Comparison of ENCODE assay signal across 18 cellular contexts in genomic region chr13:90594694-90595093, GRCh38.
A peak's percentile ranks its signal among the peaks of the same experiment; 100 is the strongest.
DNase-seq lines count a peak whose midpoint lies in the region; ATAC-seq, FAIRE-seq and TF ChIP-seq lines count a peak whose summit lies in the region.
"Had no signal": no experiment of that assay in that cellular context is flagged by ENCODE, and none has a peak within 500 bp of the region (broad histone marks: within the 10 kb centered on the region; RNA-seq: fewer than 3 reads in every experiment).

No MANE protein-coding gene starts in this region.

- H2BK5ac ChIP-seq in H1 (ENCODE audit: low read depth, low read length): no peak overlapping the region

- peak; percentile 24 for FAIRE-seq in H1 (lab: Jason Lieb, UNC)

- TF ChIP-seq RAD21 in H1 (IDR thresholded peaks at IDR 0.05 in 1 of 2, conservative IDR thresholded peaks at IDR 0.05 in 1 of 2; ENCODE audit: low read depth in 2 of 2, low read length in 2 of 2): no peak

- no peak overlapping the region for H2BK15ac ChIP-seq in H1 (ENCODE audit: low read length)

- peaks cover 0 to 2% of the 10 kb centered on the region in 2 experiments; a peak in 1 of 4 replicates for H3K9me3 ChIP-seq in H1 (ENCODE audit: insufficient read depth in 2 of 2, low read depth in 1 of 2, low read length in 1 of 2)
- H3K9me3 ChIP-seq: esophagus squamous epithelium, mucosa of descending colon, pancreas had no signal

- POLR2A ChIA-PET in H1 (lab: Charles Lee; ENCODE audit: partially characterized antibody): interaction anchor here (0.6 kb wide), 1 partner anchor 671 kb away, joined by 4 read pairs; no protein-coding TSS in a partner anchor

- H2AFZ ChIP-seq in H1 (ENCODE audit: low read length): peak overlapping the region; percentile 81; the same call in 1 of the 2 replicates

- no peak overlapping the region for H3K18ac ChIP-seq in H1 (ENCODE audit: extremely low read depth, low read length)

- H3K9ac ChIP-seq in H1 (replicated peaks in 1 of 4; ENCODE audit: extremely low read depth in 1 of 4, low read depth in 3 of 4, low read length in 3 of 4): no peak overlapping the region

- no peaks in the 10 kb centered on the region for H3K79me2 ChIP-seq in H1 (ENCODE audit: control insufficient read depth in 1 of 2, insufficient read depth in 2 of 2, low read length in 2 of 2)

- H2AK5ac ChIP-seq in H1 (ENCODE audit: low read depth, low read length): no peak overlapping the region

- H3K4me2 ChIP-seq in H1 (ENCODE audit: insufficient read depth in 1 of 2, low read depth in 2 of 2, low read length in 2 of 2): no peak overlapping the region

- H3K23ac ChIP-seq in H1 (ENCODE audit: insufficient read length): no peak overlapping the region

- no peak for TF ChIP-seq CTCF in H1 (IDR thresholded peaks at IDR 0.05; ENCODE audit: control extremely low read depth in 1 of 3, insufficient read depth in 1 of 3, low read depth in 1 of 3, low read length in 3 of 3)

- no peak overlapping the region for H3K14ac ChIP-seq in H1 (ENCODE audit: insufficient read length)

- H3K4me1 ChIP-seq in H1 (replicated peaks in 1 of 4; ENCODE audit: control insufficient read depth in 3 of 4, insufficient read depth in 4 of 4, low read length in 3 of 4): peaks cover 0 to 3% (median 0%) of the 10 kb centered on the region in 4 experiments; a peak in 1 of 7 replicates
- H3K4me1 ChIP-seq: esophagus squamous epithelium, pancreas had no signal

- no peak overlapping the region for H4K8ac ChIP-seq in H1 (ENCODE audit: extremely low read depth, insufficient read depth, low read length)

- no peaks in the 10 kb centered on the region for H4K20me1 ChIP-seq in H1 (replicated peaks in 1 of 2; ENCODE audit: control insufficient read depth in 1 of 2, insufficient read depth in 2 of 2, low read length in 2 of 2)

- H4K5ac ChIP-seq in H1 (ENCODE audit: insufficient read length, low read depth, low read length): no peak overlapping the region

- no peaks in the 10 kb centered on the region for H3K23me2 ChIP-seq in H1 (ENCODE audit: low read depth, low read length)

- DNase-seq in DMS53 (lab: John Stamatoyannopoulos, UW) (peak; percentile 28), DMS53 treated with DMSO at 0.1 percent for 48 hours (lab: John Stamatoyannopoulos, UW; ENCODE audit: unreplicated experiment) (no peak), NCI-H226 (peak; percentile 70), H1 (ENCODE audit: low read depth in 1 of 2, low spot score in 2 of 2) (no peak), renal cortical epithelial cell (ENCODE audit: low read depth) (peak; percentile 90), substantia nigra (lab: John Stamatoyannopoulos, UW) (no peak)
- no peak for DNase-seq in activated CD8-positive, alpha-beta memory T cell treated with anti-CD3 and anti-CD28 coated beads, Interleukin-2, amount 50 U/mL, for 4 hours
- DNase-seq: activated CD4-positive, CD25-positive, alpha-beta regulatory T cell; esophagus squamous epithelium; immature natural killer cell; Karpas-422; mucosa of descending colon; NCI-H2081; pancreas; stimulated activated CD4-positive, alpha-beta T cell treated with anti-CD3 and anti-CD28 coated beads, Interleukin-12 subunit alpha, Interleukin-12 subunit beta, amount 100 ng/mL, for 4 hours; SW 1271 had no signal

- CTCF ChIA-PET in H1 (lab: Charles Lee; ENCODE audit: partially characterized antibody): interaction anchor here (0.8 to 1.5 kb wide), 2 partner anchors 8 to 12 kb away, joined by 3 to 4 read pairs; no protein-coding TSS in a partner anchor

- H4K91ac ChIP-seq in H1 (replicated peaks; ENCODE audit: insufficient read length, low read length): no peak overlapping the region

- TF ChIP-seq POLR2A in H1 (IDR thresholded peaks at IDR 0.05; ENCODE audit: control extremely low read depth in 1 of 2, low read depth in 2 of 2, low read length in 2 of 2): no peak

- no peak overlapping the region for H3K56ac ChIP-seq in H1 (replicated peaks; ENCODE audit: insufficient read length, low read depth, low read length)

- H3K27ac ChIP-seq in H1 (ENCODE audit: low read depth, low read length): no peak overlapping the region
- no peak overlapping the region for H3K27ac ChIP-seq in substantia nigra (ENCODE audit: low read depth, low read length, poor library complexity, severe bottlenecking)
- H3K27ac ChIP-seq: 22Rv1, esophagus squamous epithelium, pancreas had no signal

- ATAC-seq in HG03460 (IDR thresholded peaks at IDR 0.05; ENCODE audit: unreplicated experiment): no peak
- ATAC-seq: mucosa of descending colon, pancreas had no signal

- no peak overlapping the region for H3K4me3 ChIP-seq in H1 (ENCODE audit: extremely low read depth in 1 of 4, insufficient read depth in 2 of 4, low read depth in 3 of 4, low read length in 4 of 4)
- H3K4me3 ChIP-seq: esophagus squamous epithelium, mucosa of descending colon, pancreas had no signal

- no peaks in the 10 kb centered on the region; a peak in 1 of 8 replicates for H3K36me3 ChIP-seq in H1 (ENCODE audit: control insufficient read depth in 2 of 4, insufficient read depth in 4 of 4, low read length in 3 of 4)
- H3K36me3 ChIP-seq: esophagus squamous epithelium, pancreas had no signal

- WGBS in H1 (ENCODE audit: extremely low coverage in 1 of 2, insufficient coverage in 1 of 2, insufficient read length in 1 of 2, insufficient replicate concordance in 2 of 2, low coverage in 1 of 2, low lambda C conversion rate in 2 of 2, missing lambda C conversion rate in 1 of 2), 2 experiments: 96% methylated on average over 1 of the region's 1 CpG; no CpG with 5 or more reads in 1 of the 2 experiments

- no peaks in the 10 kb centered on the region for H3K27me3 ChIP-seq in H1 (replicated peaks in 1 of 4; ENCODE audit: control insufficient read depth in 3 of 4, extremely low read depth in 1 of 4, insufficient read depth in 3 of 4, low read length in 3 of 4)
- H3K27me3 ChIP-seq: esophagus squamous epithelium, pancreas had no signal

- no peak overlapping the region for H2BK20ac ChIP-seq in H1 (ENCODE audit: low read length)

- no peaks in the 10 kb centered on the region for H3K79me1 ChIP-seq in H1 (ENCODE audit: low read depth, low read length)

- no peak overlapping the region for H2BK120ac ChIP-seq in H1 (replicated peaks; ENCODE audit: low read depth, low read length)

- H2BK12ac ChIP-seq in H1 (ENCODE audit: low read depth, low read length): no peak overlapping the region

- no peak overlapping the region for H3K4ac ChIP-seq in H1 (replicated peaks; ENCODE audit: insufficient read length, low read depth, low read length)

- no peak for TF ChIP-seq EP300 in H1 (IDR thresholded peaks at IDR 0.05; ENCODE audit: borderline replicate concordance in 1 of 2, low read depth in 2 of 2, low read length in 2 of 2)

TF ChIP-seq in H1, 55 proteins besides CTCF, POLR2A, EP300 and RAD21:
- TF ChIP-seq E2F6 (IDR thresholded peaks at IDR 0.05) (no peak), CREB1 (IDR thresholded peaks at IDR 0.05) (no peak), CEBPB (IDR thresholded peaks at IDR 0.05; ENCODE audit: low read depth, low read length) (peak; percentile 23; the same call in 1 of the 2 replicates), ZNF274 (IDR thresholded peaks at IDR 0.05; ENCODE audit: borderline replicate concordance, extremely low read depth, low read length) (no peak), TEAD4 (IDR thresholded peaks at IDR 0.05; ENCODE audit: low read depth, low read length) (no peak), ASH2L (IDR thresholded peaks at IDR 0.05; ENCODE audit: low read length) (no peak), ATF2 (IDR thresholded peaks at IDR 0.05; ENCODE audit: low read length) (no peak), GTF2F1 (IDR thresholded peaks at IDR 0.05; ENCODE audit: borderline replicate concordance, low read depth, low read length) (no peak), RNF2 (IDR thresholded peaks at IDR 0.05; ENCODE audit: borderline replicate concordance, low read depth, low read length, missing control alignments, poor library complexity, severe bottlenecking) (no peak), SIN3A (conservative IDR thresholded peaks at IDR 0.05 in 1 of 2, IDR thresholded peaks at IDR 0.05 in 1 of 2; ENCODE audit: low read depth in 1 of 2, low read length in 2 of 2) (no peak), CHD2 (IDR thresholded peaks at IDR 0.05; ENCODE audit: low read length) (no peak), JUND (IDR thresholded peaks at IDR 0.05; ENCODE audit: low read length) (0 out of 2 replicates have a peak, but pooled peaks have one; percentile 5), TAF1 (IDR thresholded peaks at IDR 0.05; ENCODE audit: low read depth, low read length) (no peak)

Comparison
In these comparisons a context has a peak if more than half of its experiments do, and no peak if none do; other contexts are left out.
1. DNase-seq: peak in DMS53 (single experiment), NCI-H226 (single experiment) and renal cortical epithelial cell (single experiment); none in DMS53 treated with DMSO at 0.1 percent for 48 hours (single experiment), H1 (0 of 2), substantia nigra (0 of 49) and activated CD8-positive, alpha-beta memory T cell treated with anti-CD3 and anti-CD28 coated beads, Interleukin-2, amount 50 U/mL, for 4 hours (single experiment).